26 cellular contexts compared by ENCODE assay signal in the genomic region with DNA sequence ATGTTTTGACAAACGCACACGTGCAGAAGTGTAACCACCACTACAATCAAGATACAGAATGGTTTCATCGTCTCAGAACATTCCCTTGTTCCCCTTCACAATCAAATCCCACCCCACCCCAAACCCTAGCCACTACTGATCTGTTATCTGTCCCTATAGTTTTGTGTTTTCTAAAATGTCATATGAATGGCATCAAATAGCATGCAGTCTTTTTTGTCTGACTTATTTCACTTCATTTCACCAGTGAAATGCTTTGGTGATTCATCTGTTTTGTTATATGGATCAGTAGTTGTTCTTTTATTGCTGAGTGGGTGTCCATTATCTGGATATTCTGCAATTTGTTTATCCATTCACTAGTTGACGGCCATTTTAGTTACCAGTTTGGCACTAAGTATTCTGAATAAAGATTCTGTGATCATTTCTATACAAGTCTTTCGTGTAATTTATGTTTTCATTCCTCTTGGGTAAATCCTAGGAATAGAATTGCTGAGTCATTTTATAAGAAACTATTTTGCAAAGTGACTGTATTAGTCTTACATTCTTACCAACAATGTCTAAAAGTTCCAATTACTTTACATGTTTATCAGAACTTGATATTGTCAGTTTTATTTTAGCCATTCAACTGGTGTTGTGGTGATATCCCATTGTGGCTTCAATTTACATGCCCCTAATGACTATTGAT.
"Had no signal": no experiment of that assay in that cellular context is flagged by ENCODE, and none has a peak within 500 bp of the region (broad histone marks: within the 10 kb centered on the region; RNA-seq: fewer than 3 reads in every experiment).

No MANE protein-coding gene starts in this region.

- H2AFZ ChIP-seq: hepatocyte had no signal

- H3K4me1 ChIP-seq: esophagus squamous epithelium, foreskin keratinocyte, prostate gland had no signal

- H3K4me2 ChIP-seq: hepatocyte had no signal

- FAIRE-seq: colon had no signal

- H3K4me1 Mint-ChIP-seq: activated CD4-positive, alpha-beta memory T cell treated with anti-CD3 and anti-CD28 coated beads, Interleukin-2, amount 10 ng/mL, durations not matched to agents 7 days and 5 days; activated CD4-positive, alpha-beta T cell treated with anti-CD3 and anti-CD28 coated beads, Interleukin-2, amount 10 ng/mL, durations not matched to agents 24 days and 14 days; activated naive CD8-positive, alpha-beta T cell treated with anti-CD3 and anti-CD28 coated beads, Interleukin-2, amount 50 U/mL, for 24 hours; immature natural killer cell; natural killer cell; stimulated activated effector memory CD8-positive, alpha-beta T cell treated with anti-CD3 and anti-CD28 coated beads, Interleukin-12 subunit alpha, Interleukin-12 subunit beta, amount 100 ng/mL, for 72 hours; stimulated activated naive CD8-positive, alpha-beta T cell treated with anti-CD3 and anti-CD28 coated beads, Interleukin-15, amount 100 ng/mL, for 72 hours had no signal

- H3K27ac ChIP-seq: esophagus squamous epithelium, foreskin keratinocyte, hepatocyte, ovary, prostate gland, right atrium auricular region, tibial artery, VCaP had no signal

- H3K79me2 ChIP-seq: hepatocyte had no signal

- H3K36me3 ChIP-seq: esophagus squamous epithelium, ovary, prostate gland, right atrium auricular region, tibial artery had no signal

- H3K9me3 Mint-ChIP-seq: activated CD4-positive, alpha-beta memory T cell treated with anti-CD3 and anti-CD28 coated beads, Interleukin-2, amount 10 ng/mL, durations not matched to agents 7 days and 5 days; activated CD4-positive, alpha-beta T cell treated with anti-CD3 and anti-CD28 coated beads, Interleukin-2, amount 10 ng/mL, durations not matched to agents 24 days and 14 days; activated naive CD8-positive, alpha-beta T cell treated with anti-CD3 and anti-CD28 coated beads, Interleukin-2, amount 50 U/mL, for 24 hours; stimulated activated naive CD8-positive, alpha-beta T cell treated with anti-CD3 and anti-CD28 coated beads, Interleukin-15, amount 100 ng/mL, for 72 hours had no signal

- DNase-seq: activated CD4-positive, alpha-beta memory T cell treated with anti-CD3 and anti-CD28 coated beads, Interleukin-2, amount 10 ng/mL, durations not matched to agents 7 days and 5 days; activated CD4-positive, alpha-beta T cell treated with anti-CD3 and anti-CD28 coated beads, Interleukin-2, amount 10 ng/mL, durations not matched to agents 24 days and 14 days; activated effector memory CD4-positive, alpha-beta T cell treated with anti-CD3 and anti-CD28 coated beads, Interleukin-2, amount 50 U/mL, for 16 hours; activated naive CD4-positive, alpha-beta T cell treated with anti-CD3 and anti-CD28 coated beads, Interleukin-2, amount 50 U/mL, for 16 hours; activated naive CD8-positive, alpha-beta T cell treated with anti-CD3 and anti-CD28 coated beads, Interleukin-2, amount 50 U/mL, for 24 hours; anterior cingulate cortex; central memory CD4-positive, alpha-beta T cell; dorsolateral prefrontal cortex; esophagus squamous epithelium; foreskin keratinocyte; immature natural killer cell; left ventricle myocardium superior; mammary epithelial cell; midbrain; natural killer cell; ovary; stimulated activated CD4-positive, alpha-beta T cell treated with anti-CD3 and anti-CD28 coated beads, Interleukin-1b, Interleukin-23, amount 100 ng/mL, for 48 hours; stimulated activated naive CD8-positive, alpha-beta T cell treated with anti-CD3 and anti-CD28 coated beads, Interleukin-15, amount 100 ng/mL, for 72 hours; T-helper 2 cell; tibial artery had no signal

- H3K27me3 Mint-ChIP-seq: activated CD4-positive, alpha-beta memory T cell treated with anti-CD3 and anti-CD28 coated beads, Interleukin-2, amount 10 ng/mL, durations not matched to agents 7 days and 5 days; activated CD4-positive, alpha-beta T cell treated with anti-CD3 and anti-CD28 coated beads, Interleukin-2, amount 10 ng/mL, durations not matched to agents 24 days and 14 days; activated naive CD8-positive, alpha-beta T cell treated with anti-CD3 and anti-CD28 coated beads, Interleukin-2, amount 50 U/mL, for 24 hours had no signal

- H3K4me3 Mint-ChIP-seq: activated CD4-positive, alpha-beta memory T cell treated with anti-CD3 and anti-CD28 coated beads, Interleukin-2, amount 10 ng/mL, durations not matched to agents 7 days and 5 days; activated CD4-positive, alpha-beta T cell treated with anti-CD3 and anti-CD28 coated beads, Interleukin-2, amount 10 ng/mL, durations not matched to agents 24 days and 14 days; activated naive CD8-positive, alpha-beta T cell treated with anti-CD3 and anti-CD28 coated beads, Interleukin-2, amount 50 U/mL, for 24 hours; immature natural killer cell; natural killer cell; stimulated activated effector memory CD8-positive, alpha-beta T cell treated with anti-CD3 and anti-CD28 coated beads, Interleukin-12 subunit alpha, Interleukin-12 subunit beta, amount 100 ng/mL, for 72 hours; stimulated activated naive CD8-positive, alpha-beta T cell treated with anti-CD3 and anti-CD28 coated beads, Interleukin-15, amount 100 ng/mL, for 72 hours had no signal

- H3K9me3 ChIP-seq: esophagus squamous epithelium, ovary, prostate gland, tibial artery had no signal

- H3K36me3 Mint-ChIP-seq: immature natural killer cell; natural killer cell; stimulated activated effector memory CD8-positive, alpha-beta T cell treated with anti-CD3 and anti-CD28 coated beads, Interleukin-12 subunit alpha, Interleukin-12 subunit beta, amount 100 ng/mL, for 72 hours had no signal

- H3K27ac Mint-ChIP-seq: activated CD4-positive, alpha-beta memory T cell treated with anti-CD3 and anti-CD28 coated beads, Interleukin-2, amount 10 ng/mL, durations not matched to agents 7 days and 5 days; activated CD4-positive, alpha-beta T cell treated with anti-CD3 and anti-CD28 coated beads, Interleukin-2, amount 10 ng/mL, durations not matched to agents 24 days and 14 days; activated naive CD8-positive, alpha-beta T cell treated with anti-CD3 and anti-CD28 coated beads, Interleukin-2, amount 50 U/mL, for 24 hours; immature natural killer cell; natural killer cell; stimulated activated effector memory CD8-positive, alpha-beta T cell treated with anti-CD3 and anti-CD28 coated beads, Interleukin-12 subunit alpha, Interleukin-12 subunit beta, amount 100 ng/mL, for 72 hours; stimulated activated naive CD8-positive, alpha-beta T cell treated with anti-CD3 and anti-CD28 coated beads, Interleukin-15, amount 100 ng/mL, for 72 hours had no signal

- H3K4me3 ChIP-seq: dorsolateral prefrontal cortex, esophagus squamous epithelium, hepatocyte, ovary, prostate gland, right atrium auricular region, tibial artery had no signal

- H3K27me3 ChIP-seq: dorsolateral prefrontal cortex, esophagus squamous epithelium, hepatocyte, ovary, right atrium auricular region, tibial artery had no signal
